Comparison of ENCODE assay signal across 1 cellular context in genomic region chr1:6613361-6614018, GRCh38.
TF ChIP-seq lines count a peak whose summit lies in the region.

Gene PHF13, plus strand, starts transcription at chr1:6613731. Its CDS starts 336 bp downstream, at chr1:6614067.

TF ChIP-seq in HepG2, 621 proteins besides CTCF, POLR2A, EP300 and RAD21 (continued from another document and continues in another):
- TF ChIP-seq TFE3 (CRISPR knock-in tag; IDR thresholded peaks at IDR 0.05) (peak; percentile 52; the same call in 1 of the 2 replicates), CREB1 (IDR thresholded peaks at IDR 0.05) (0 out of 2 replicates have a peak, but pooled peaks have one; percentile 46), CREB1 (CRISPR knock-in tag; IDR thresholded peaks at IDR 0.05) (peak; percentile 78), KLF9 (CRISPR knock-in tag; IDR thresholded peaks at IDR 0.05; ENCODE audit: low read depth) (peak; percentile 70; the same call in 1 of the 2 replicates), FOXK1 (CRISPR knock-in tag; IDR thresholded peaks at IDR 0.05; ENCODE audit: borderline replicate concordance, low read depth) (peak; percentile 82; the same call in 1 of the 2 replicates), PHF20 (CRISPR knock-in tag; IDR thresholded peaks at IDR 0.05) (peak; percentile 39; the same call in 1 of the 2 replicates), BCL3 (CRISPR knock-in tag; IDR thresholded peaks at IDR 0.05) (0 out of 2 replicates have a peak, but pooled peaks have one; percentile 43), GMEB1 (CRISPR knock-in tag; IDR thresholded peaks at IDR 0.05; ENCODE audit: borderline replicate concordance) (peak; percentile 94), DDIT3 (CRISPR knock-in tag; IDR thresholded peaks at IDR 0.05) (no peak), SKI (IDR thresholded peaks at IDR 0.05; ENCODE audit: partially characterized antibody) (peak; percentile 10), RNF2 (conservative IDR thresholded peaks at IDR 0.05; ENCODE audit: low read depth) (no peak), ZNF740 (CRISPR knock-in tag; IDR thresholded peaks at IDR 0.05) (0 out of 2 replicates have a peak, but pooled peaks have one; percentile 11), ZNF609 (CRISPR knock-in tag; IDR thresholded peaks at IDR 0.05; ENCODE audit: borderline replicate concordance) (no peak), KMT2A (CRISPR knock-in tag; IDR thresholded peaks at IDR 0.05) (no peak), ZNF552 (CRISPR knock-in tag; IDR thresholded peaks at IDR 0.05; ENCODE audit: borderline replicate concordance) (no peak), CBX1 (IDR thresholded peaks at IDR 0.05; ENCODE audit: low read depth) (peak; percentile 29), CBFB (CRISPR knock-in tag; IDR thresholded peaks at IDR 0.05) (peak; percentile 47; the same call in 1 of the 2 replicates), AKAP8 (CRISPR knock-in tag; IDR thresholded peaks at IDR 0.05) (peak; percentile 97), MLX (CRISPR knock-in tag; IDR thresholded peaks at IDR 0.05) (peak; percentile 19; the same call in 1 of the 2 replicates), HMGXB4 (CRISPR knock-in tag; IDR thresholded peaks at IDR 0.05; ENCODE audit: borderline replicate concordance in 1 of 2, low read depth in 1 of 2) (peak in 1 of 2 experiments; percentile 55; a peak in 1 of 4 replicates), ARID4A (CRISPR knock-in tag; IDR thresholded peaks at IDR 0.05; ENCODE audit: borderline replicate concordance) (peak; percentile 82), ZNF691 (CRISPR knock-in tag; IDR thresholded peaks at IDR 0.05; ENCODE audit: borderline replicate concordance, low read depth) (peak; percentile 68; the same call in 1 of the 2 replicates), BHLHE40 (IDR thresholded peaks at IDR 0.05; ENCODE audit: low read length) (peak; percentile 22; the same call in 1 of the 2 replicates), DRAP1 (CRISPR knock-in tag; IDR thresholded peaks at IDR 0.05) (0 out of 2 replicates have a peak, but pooled peaks have one; percentile 34), ZMYM4 (CRISPR knock-in tag; IDR thresholded peaks at IDR 0.05) (peak; percentile 31; the same call in 1 of the 2 replicates), TARDBP (CRISPR knock-in tag; IDR thresholded peaks at IDR 0.05) (peak; percentile 75), ZNF501 (CRISPR knock-in tag; IDR thresholded peaks at IDR 0.05) (peak; percentile 75), BRF2 (CRISPR knock-in tag; IDR thresholded peaks at IDR 0.05) (no peak), HNF4G (IDR thresholded peaks at IDR 0.05; ENCODE audit: borderline replicate concordance, low read depth, low read length) (no peak), HNF4G (CRISPR knock-in tag; IDR thresholded peaks at IDR 0.05; ENCODE audit: borderline replicate concordance, low read depth) (no peak), ZNF616 (CRISPR knock-in tag; IDR thresholded peaks at IDR 0.05; ENCODE audit: low read depth) (0 out of 2 replicates have a peak, but pooled peaks have one; percentile 6), DNMT3B (CRISPR knock-in tag; conservative IDR thresholded peaks at IDR 0.05) (no peak), SP5 (CRISPR knock-in tag; IDR thresholded peaks at IDR 0.05; ENCODE audit: borderline replicate concordance, low read depth) (peak; percentile 70), ZFX (CRISPR knock-in tag; IDR thresholded peaks at IDR 0.05; ENCODE audit: low read depth) (peak; percentile 61; the same call in 1 of the 2 replicates), ZNF891 (CRISPR knock-in tag; IDR thresholded peaks at IDR 0.05) (no peak), GABPA (IDR thresholded peaks at IDR 0.05; ENCODE audit: low read depth, low read length) (peak; percentile 49), GABPA (CRISPR knock-in tag; IDR thresholded peaks at IDR 0.05; ENCODE audit: low read depth) (peak; percentile 84)
